In genomic region chr3:186082150-186082549, GRCh38 we compare ENCODE assay signal across 37 cellular contexts.
"Had no signal": no experiment of that assay in that cellular context is flagged by ENCODE, and none has a peak within 500 bp of the region (broad histone marks: within the 10 kb centered on the region; RNA-seq: fewer than 3 reads in every experiment).

No MANE protein-coding gene starts in this region.

- DNase-seq: activated CD4-positive, alpha-beta memory T cell treated with anti-CD3 and anti-CD28 coated beads for 36 hours; activated CD4-positive, alpha-beta T cell treated with anti-CD3 and anti-CD28 coated beads for 36 hours; activated CD4-positive, alpha-beta T cell treated with anti-CD3 and anti-CD28 coated beads, Interleukin-2, amount 10 ng/mL, durations not matched to agents 24 days and 14 days; activated CD4-positive, CD25-positive, alpha-beta regulatory T cell; activated CD4-positive, CD25-positive, alpha-beta regulatory T cell treated with anti-CD3 and anti-CD28 coated beads, Interleukin-2, amount 50 U/mL, for 72 hours; activated CD8-positive, alpha-beta memory T cell treated with anti-CD3 and anti-CD28 coated beads, Interleukin-2, amount 10 ng/mL, durations not matched to agents 7 days and 5 days; activated CD8-positive, alpha-beta memory T cell treated with anti-CD3 and anti-CD28 coated beads, Interleukin-2, amount 50 U/mL, for 4 hours; activated CD8-positive, alpha-beta T cell treated with anti-CD3 and anti-CD28 coated beads, Interleukin-2, amount 10 ng/mL, durations not matched to agents 7 days and 5 days; activated effector memory CD4-positive, alpha-beta T cell treated with anti-CD3 and anti-CD28 coated beads, Interleukin-2, amount 50 U/mL, for 16 hours; activated naive CD4-positive, alpha-beta T cell; activated naive CD4-positive, alpha-beta T cell treated with anti-CD3 and anti-CD28 coated beads, Interleukin-2, amount 10 ng/mL, durations not matched to agents 7 days and 5 days; activated naive CD8-positive, alpha-beta T cell treated with anti-CD3 and anti-CD28 coated beads, Interleukin-2, amount 10 ng/mL, durations not matched to agents 7 days and 5 days; activated T-cell treated with anti-CD3 and anti-CD28 coated beads, Interleukin-2, amount 50 U/mL, for 1 hour; activated T-cell treated with anti-CD3 and anti-CD28 coated beads, Interleukin-2, amount 50 U/mL, for 48 hours; brain microvascular endothelial cell; cortex of kidney; dermis blood vessel endothelial cell; effector CD8-positive, alpha-beta T cell; esophagus squamous epithelium; foreskin melanocyte; heart right ventricle; T-helper 17 cell; T1000; WERI-Rb-1 had no signal

- H3K36me3 Mint-ChIP-seq: activated CD4-positive, alpha-beta memory T cell treated with anti-CD3 and anti-CD28 coated beads for 36 hours; activated CD8-positive, alpha-beta memory T cell treated with anti-CD3 and anti-CD28 coated beads, Interleukin-2, amount 10 ng/mL, durations not matched to agents 7 days and 5 days; activated naive CD4-positive, alpha-beta T cell treated with anti-CD3 and anti-CD28 coated beads, Interleukin-2, amount 10 ng/mL, durations not matched to agents 7 days and 5 days; activated naive CD4-positive, alpha-beta T cell treated with anti-CD3 and anti-CD28 coated beads, Interleukin-2, amount 50 U/mL, for 72 hours; activated naive CD8-positive, alpha-beta T cell treated with anti-CD3 and anti-CD28 coated beads, Interleukin-2, amount 10 ng/mL, durations not matched to agents 7 days and 5 days had no signal

- H3K4me1 ChIP-seq: esophagus squamous epithelium, gastroesophageal sphincter had no signal

- FAIRE-seq: astrocyte, bronchial epithelial cell, colon, endometrium, endothelial cell of umbilical vein had no signal

- H3K36me3 ChIP-seq: WERI-Rb-1 had no signal

- H3K27me3 ChIP-seq: brain microvascular endothelial cell, esophagus squamous epithelium, gastroesophageal sphincter, heart right ventricle, hepatocyte had no signal

- H3K4me2 ChIP-seq: hepatocyte had no signal

- H3K27ac ChIP-seq: brain microvascular endothelial cell, epithelial cell of prostate, esophagus squamous epithelium, gastroesophageal sphincter, heart right ventricle, hepatocyte, WERI-Rb-1 had no signal

- H3K4me1 Mint-ChIP-seq: activated CD4-positive, alpha-beta T cell treated with anti-CD3 and anti-CD28 coated beads for 36 hours; activated CD4-positive, alpha-beta T cell treated with anti-CD3 and anti-CD28 coated beads, Interleukin-2, amount 10 ng/mL, durations not matched to agents 24 days and 14 days; activated CD8-positive, alpha-beta memory T cell treated with anti-CD3 and anti-CD28 coated beads, Interleukin-2, amount 10 ng/mL, durations not matched to agents 7 days and 5 days; activated naive CD4-positive, alpha-beta T cell treated with anti-CD3 and anti-CD28 coated beads, Interleukin-2, amount 10 ng/mL, durations not matched to agents 7 days and 5 days; activated naive CD8-positive, alpha-beta T cell treated with anti-CD3 and anti-CD28 coated beads, Interleukin-2, amount 10 ng/mL, durations not matched to agents 7 days and 5 days; central memory CD8-positive, alpha-beta T cell; T-helper 17 cell had no signal

- ATAC-seq: activated CD4-positive, alpha-beta T cell treated with anti-CD3 and anti-CD28 coated beads for 36 hours; activated CD8-positive, alpha-beta memory T cell treated with anti-CD3 and anti-CD28 coated beads, Interleukin-2, amount 10 ng/mL, durations not matched to agents 7 days and 5 days; activated CD8-positive, alpha-beta T cell treated with anti-CD3 and anti-CD28 coated beads, Interleukin-2, amount 10 ng/mL, durations not matched to agents 7 days and 5 days; activated naive CD4-positive, alpha-beta T cell treated with anti-CD3 and anti-CD28 coated beads, Interleukin-2, amount 50 U/mL, for 72 hours; gastroesophageal sphincter; heart right ventricle; T-helper 17 cell had no signal

- H2AFZ ChIP-seq: hepatocyte had no signal

- H3K79me2 ChIP-seq: hepatocyte had no signal

- H3K9me3 Mint-ChIP-seq: activated CD4-positive, alpha-beta memory T cell treated with anti-CD3 and anti-CD28 coated beads for 36 hours; activated CD4-positive, alpha-beta T cell treated with anti-CD3 and anti-CD28 coated beads, Interleukin-2, amount 10 ng/mL, durations not matched to agents 24 days and 14 days; activated naive CD4-positive, alpha-beta T cell treated with anti-CD3 and anti-CD28 coated beads, Interleukin-2, amount 10 ng/mL, durations not matched to agents 7 days and 5 days; activated naive CD4-positive, alpha-beta T cell treated with anti-CD3 and anti-CD28 coated beads, Interleukin-2, amount 50 U/mL, for 72 hours; activated naive CD8-positive, alpha-beta T cell treated with anti-CD3 and anti-CD28 coated beads, Interleukin-2, amount 10 ng/mL, durations not matched to agents 7 days and 5 days; activated T-helper 1 cell treated with anti-CD3 and anti-CD28 coated beads, Interleukin-12 subunit alpha, Interleukin-12 subunit beta, Interleukin-2, Interleukin-4 antibody, amounts not matched to agents 30 ng/mL and 10 ng/mL and 1 ng/mL, durations not matched to agents 14 hours and 24 hours and 36 hours; activated T-helper 2 cell treated with anti-CD3 and anti-CD28 coated beads, Interferon-gamma antibody, Interleukin-2, Interleukin-4, amounts not matched to agents 10 μg/mL and 5 μg/mL and 100 μg/mL, durations not matched to agents 14 hours and 24 hours and 36 hours; central memory CD8-positive, alpha-beta T cell; T-helper 2 cell treated with Interferon-gamma antibody and Interleukin-4, amounts not matched to agents 5 μg/mL and 100 μg/mL, for 36 hours had no signal

- H3K9me3 ChIP-seq: esophagus squamous epithelium, gastroesophageal sphincter, heart right ventricle had no signal

- H3K4me3 ChIP-seq: esophagus squamous epithelium, gastroesophageal sphincter, heart right ventricle, hepatocyte had no signal

- H3K4me3 Mint-ChIP-seq: activated CD4-positive, alpha-beta memory T cell treated with anti-CD3 and anti-CD28 coated beads for 36 hours; activated CD4-positive, alpha-beta T cell treated with anti-CD3 and anti-CD28 coated beads for 36 hours; activated CD4-positive, alpha-beta T cell treated with anti-CD3 and anti-CD28 coated beads, Interleukin-2, amount 10 ng/mL, durations not matched to agents 24 days and 14 days; activated CD8-positive, alpha-beta memory T cell treated with anti-CD3 and anti-CD28 coated beads, Interleukin-2, amount 10 ng/mL, durations not matched to agents 7 days and 5 days; activated CD8-positive, alpha-beta T cell treated with anti-CD3 and anti-CD28 coated beads, Interleukin-2, amount 10 ng/mL, durations not matched to agents 7 days and 5 days; activated naive CD4-positive, alpha-beta T cell treated with anti-CD3 and anti-CD28 coated beads, Interleukin-2, amount 10 ng/mL, durations not matched to agents 7 days and 5 days; activated naive CD8-positive, alpha-beta T cell treated with anti-CD3 and anti-CD28 coated beads, Interleukin-2, amount 10 ng/mL, durations not matched to agents 7 days and 5 days; activated T-helper 1 cell treated with anti-CD3 and anti-CD28 coated beads, Interleukin-12 subunit alpha, Interleukin-12 subunit beta, Interleukin-2, Interleukin-4 antibody, amounts not matched to agents 30 ng/mL and 10 ng/mL and 1 ng/mL, durations not matched to agents 14 hours and 24 hours and 36 hours; central memory CD8-positive, alpha-beta T cell; T-helper 17 cell; T-helper 2 cell treated with Interferon-gamma antibody and Interleukin-4, amounts not matched to agents 5 μg/mL and 100 μg/mL, for 36 hours had no signal

- H3K27ac Mint-ChIP-seq: activated CD4-positive, alpha-beta memory T cell treated with anti-CD3 and anti-CD28 coated beads for 36 hours; activated CD4-positive, alpha-beta T cell treated with anti-CD3 and anti-CD28 coated beads for 36 hours; activated CD4-positive, alpha-beta T cell treated with anti-CD3 and anti-CD28 coated beads, Interleukin-2, amount 10 ng/mL, durations not matched to agents 24 days and 14 days; activated CD8-positive, alpha-beta memory T cell treated with anti-CD3 and anti-CD28 coated beads, Interleukin-2, amount 10 ng/mL, durations not matched to agents 7 days and 5 days; activated CD8-positive, alpha-beta T cell treated with anti-CD3 and anti-CD28 coated beads, Interleukin-2, amount 10 ng/mL, durations not matched to agents 7 days and 5 days; activated naive CD4-positive, alpha-beta T cell treated with anti-CD3 and anti-CD28 coated beads, Interleukin-2, amount 10 ng/mL, durations not matched to agents 7 days and 5 days; activated naive CD4-positive, alpha-beta T cell treated with anti-CD3 and anti-CD28 coated beads, Interleukin-2, amount 50 U/mL, for 72 hours; activated naive CD8-positive, alpha-beta T cell treated with anti-CD3 and anti-CD28 coated beads, Interleukin-2, amount 10 ng/mL, durations not matched to agents 7 days and 5 days; activated T-helper 1 cell treated with anti-CD3 and anti-CD28 coated beads, Interleukin-12 subunit alpha, Interleukin-12 subunit beta, Interleukin-2, Interleukin-4 antibody, amounts not matched to agents 30 ng/mL and 10 ng/mL and 1 ng/mL, durations not matched to agents 14 hours and 24 hours and 36 hours; activated T-helper 2 cell treated with anti-CD3 and anti-CD28 coated beads, Interferon-gamma antibody, Interleukin-2, Interleukin-4, amounts not matched to agents 10 μg/mL and 5 μg/mL and 100 μg/mL, durations not matched to agents 14 hours and 24 hours and 36 hours; T-helper 17 cell; T-helper 2 cell treated with Interferon-gamma antibody and Interleukin-4, amounts not matched to agents 5 μg/mL and 100 μg/mL, for 36 hours had no signal
